ENCODE assay signal across 14 cellular contexts in the genomic region with DNA sequence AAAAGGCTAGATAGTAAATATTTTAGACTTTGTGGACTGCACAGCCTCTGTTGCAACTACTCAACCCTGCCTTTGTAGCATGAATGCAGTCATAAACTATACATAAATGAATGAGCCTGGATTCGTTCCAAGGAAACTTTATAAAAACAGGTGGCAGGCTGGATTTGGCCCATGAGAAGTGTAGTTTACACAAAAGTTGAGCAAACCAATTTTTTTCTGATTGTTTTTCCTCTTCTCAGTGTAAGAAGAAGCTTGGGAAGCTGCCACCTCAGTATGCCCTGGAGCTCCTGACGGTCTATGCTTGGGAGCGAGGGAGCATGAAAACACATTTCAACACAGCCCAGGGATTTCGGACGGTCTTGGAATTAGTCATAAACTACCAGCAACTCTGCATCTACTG. TPM values are rescaled to one million over a fixed set of nuclear protein-coding genes. Genes with fewer than 3 reads are reported as not detected.
A peak's percentile ranks its signal among the peaks of the same experiment; 100 is the strongest.
DNase-seq lines count a peak whose midpoint lies in the region; ATAC-seq, FAIRE-seq and TF ChIP-seq lines count a peak whose summit lies in the region.
"Had no signal": no experiment of that assay in that cellular context is flagged by ENCODE, and none has a peak within 500 bp of the region (broad histone marks: within the 10 kb centered on the region; RNA-seq: fewer than 3 reads in every experiment).

No MANE protein-coding gene starts in this region.

- no peak for TF ChIP-seq EP300 in HepG2 (IDR thresholded peaks at IDR 0.05; ENCODE audit: low read depth in 2 of 2, low read length in 2 of 2)
- no peak for TF ChIP-seq EP300 in HepG2 (CRISPR knock-in tag; IDR thresholded peaks at IDR 0.05; ENCODE audit: borderline replicate concordance)

- no peak for TF ChIP-seq POLR2A in HepG2 (IDR thresholded peaks at IDR 0.05; ENCODE audit: insufficient read depth in 1 of 2, low read depth in 2 of 2, low read length in 2 of 2)
- TF ChIP-seq POLR2A in vagina (IDR thresholded peaks at IDR 0.05): no peak

- H3K9ac ChIP-seq in liver (ENCODE audit: low read depth in 1 of 2, low read length in 2 of 2) (no peak overlapping the region), HepG2 (ENCODE audit: insufficient read depth, low read depth, low read length) (no peak overlapping the region), colonic mucosa (ENCODE audit: low read depth in 2 of 2, low read length in 2 of 2) (peak overlapping the region in 1 of 2 donors; percentile 30)

- no peak for TF ChIP-seq CTCF in liver (IDR thresholded peaks at IDR 0.05; ENCODE audit: low read depth, low read length, missing input control)
- no peak for TF ChIP-seq CTCF in HepG2 (CRISPR knock-in tag; IDR thresholded peaks at IDR 0.05)
- no peak for TF ChIP-seq CTCF in colonic mucosa (IDR thresholded peaks at IDR 0.05)
- no peak for TF ChIP-seq CTCF in vagina (IDR thresholded peaks at IDR 0.05)

- H4K20me1 ChIP-seq in HepG2 (ENCODE audit: insufficient read depth, low read length): no peaks in the 10 kb centered on the region

- in situ Hi-C loops in HepG2 (cut with HindIII; ENCODE audit: extremely low pct_ligation_motif_present, low pct_unique_long_range_greater_than_20kb) (no loop called here), HAP-1 (cut with MboI; ENCODE audit: low sequenced_read_pairs) (no loop called here)

- H2AFZ ChIP-seq in HepG2 (ENCODE audit: low read length): no peak overlapping the region

- H3K36me3 ChIP-seq in liver (ENCODE audit: control insufficient read depth in 4 of 4, insufficient read depth in 3 of 4, low read depth in 1 of 4, low read length in 3 of 4) (peaks cover 14 to 54% (median 46%) of the 10 kb centered on the region in 4 donors), HepG2 (replicated peaks in 1 of 2; ENCODE audit: control insufficient read depth in 1 of 2, insufficient read depth in 2 of 2, low read length in 2 of 2) (no peaks in the 10 kb centered on the region), colonic mucosa (peaks cover 12% of the 10 kb centered on the region), vagina (peaks cover 0 to 47% of the 10 kb centered on the region in 2 donors), HAP-1 (replicated peaks) (no peaks in the 10 kb centered on the region)

- CTCF ChIA-PET in HepG2 (lab: Yijun Ruan, JAX; ENCODE audit: low intra/inter-chr PET ratio, low total read pairs): no interaction called here

- H3K79me2 ChIP-seq in HepG2 (ENCODE audit: insufficient read depth, low read length): no peaks in the 10 kb centered on the region

- no peak overlapping the region for H3K4me3 ChIP-seq in liver (ENCODE audit: low read depth in 1 of 3, low read length in 3 of 3)
- no peak overlapping the region for H3K4me3 ChIP-seq in HepG2 (replicated peaks in 1 of 3; ENCODE audit: insufficient read depth in 1 of 3, low read depth in 2 of 3, low read length in 3 of 3)
- H3K4me3 ChIP-seq in colonic mucosa: no peak overlapping the region
- no peak overlapping the region for H3K4me3 ChIP-seq in vagina
- H3K4me3 ChIP-seq in HAP-1: no peak overlapping the region

- 33% methylated on average over 5 of the region's 5 CpGs for WGBS in liver
- 92% methylated on average over 5 of the region's 5 CpGs for WGBS in HepG2 (ENCODE audit: low lambda C conversion rate)

- H3K4me2 ChIP-seq in HepG2 (ENCODE audit: low read depth, low read length): no peak overlapping the region

- DNase-seq in HepG2 (ENCODE audit: low spot score): no peak
- peak; percentile 60 for DNase-seq in colonic mucosa
- DNase-seq in left colon: peak in 1 of 2 donors; percentile 30
- peak in 1 of 2 donors; percentile 58 for DNase-seq in vagina (ENCODE audit: extremely low spot score in 2 of 2)
- DNase-seq in HAP-1 (ENCODE audit: low spot score in 2 of 2): no peak
- DNase-seq in NCI-H510A (lab: John Stamatoyannopoulos, UW): no peak
- DNase-seq: activated CD4-positive, CD25-positive, alpha-beta regulatory T cell treated with anti-CD3 and anti-CD28 coated beads, Interleukin-2, amount 50 U/mL, for 72 hours; activated CD8-positive, alpha-beta memory T cell treated with anti-CD3 and anti-CD28 coated beads, Interleukin-2, amount 50 U/mL, for 4 hours; activated naive CD4-positive, alpha-beta T cell treated with anti-CD3 and anti-CD28 coated beads, Interleukin-2, amount 50 U/mL, for 16 hours; Calu3; HCEC 1CT; OCI-M1 had no signal

- no TSS peak for BruUV-seq in HepG2 (replicated peaks; lab: Mats Ljungman, UMichigan)

- peak overlapping the region; percentile 51 to 80 for H3K27ac ChIP-seq in liver (ENCODE audit: low read depth in 1 of 2, low read length in 2 of 2)
- no peak overlapping the region for H3K27ac ChIP-seq in HepG2 (ENCODE audit: extremely low read length, insufficient read depth, low read length)
- peak overlapping the region; percentile 26 for H3K27ac ChIP-seq in colonic mucosa
- peak overlapping the region; percentile 49 for H3K27ac ChIP-seq in vagina

- no peak for FAIRE-seq in HepG2 (lab: Jason Lieb, UNC)

- POLR2A ChIA-PET in HepG2 (lab: Yijun Ruan, JAX): no interaction called here

- ATAC-seq in HepG2 (no peak), left colon (peak; percentile 91), GM18517 (IDR thresholded peaks at IDR 0.05; ENCODE audit: unreplicated experiment) (no peak)

- H3K27me3 ChIP-seq in liver (ENCODE audit: control insufficient read depth in 4 of 4, insufficient read depth in 4 of 4, low read length in 3 of 4) (no peaks in the 10 kb centered on the region), HepG2 (ENCODE audit: control insufficient read depth in 1 of 2, insufficient read depth in 2 of 2, low read length in 2 of 2) (no peaks in the 10 kb centered on the region), colonic mucosa (no peaks in the 10 kb centered on the region), vagina (no peaks in the 10 kb centered on the region), HAP-1 (ENCODE audit: low read depth) (0 out of 2 replicates have a peak, but pooled peaks cover 3% of the 10 kb centered on the region)

- TF ChIP-seq RAD21 in liver (IDR thresholded peaks at IDR 0.05) (peak in 1 of 2 donors; percentile 3), HepG2 (CRISPR knock-in tag; IDR thresholded peaks at IDR 0.05) (no peak)

- peaks cover 3 to 8% (median 3%) of the 10 kb centered on the region in 4 donors for H3K4me1 ChIP-seq in liver (ENCODE audit: control insufficient read depth in 4 of 4, insufficient read depth in 4 of 4, low read length in 3 of 4)
- no peaks in the 10 kb centered on the region for H3K4me1 ChIP-seq in HepG2 (ENCODE audit: insufficient read depth, low read length)
- no peaks in the 10 kb centered on the region for H3K4me1 ChIP-seq in colonic mucosa
- no peaks in the 10 kb centered on the region for H3K4me1 ChIP-seq in vagina
- no peaks in the 10 kb centered on the region for H3K4me1 ChIP-seq in HAP-1

- intact Hi-C loops in HepG2 (cut with micrococcal nuclease; ENCODE audit: unreplicated experiment): no loop called here
- intact Hi-C loops in colonic mucosa (cut with DNase I): no loop called here
- intact Hi-C loops in left colon (cut with DNase I, micrococcal nuclease): no loop called here
- intact Hi-C loops in vagina (cut with DNase I): no loop called here

- H3K9me3 ChIP-seq in liver (ENCODE audit: control insufficient read depth in 4 of 4, low read length in 3 of 4) (peaks cover 0 to 2% (median 0%) of the 10 kb centered on the region in 4 donors), HepG2 (ENCODE audit: low read length) (peaks cover 9% of the 10 kb centered on the region), colonic mucosa (no peaks in the 10 kb centered on the region), vagina (peaks cover 8% of the 10 kb centered on the region), HAP-1 (no peaks in the 10 kb centered on the region)

RNA-seq across cellular contexts. Expression of gene OAS1, which starts 9.5 kb away (rescaled TPM):
- total RNA-seq in liver (10 to 100 TPM; 20.5 to 22.0 TPM), HepG2 (2016; rRNA removed; fragmentation: Illumina TruSeq; extraction: Trizol) (6.5 and 7.5 TPM in 2 replicates), colonic mucosa (100 to 1,000 TPM in 1 of 2 donors, 10 to 100 TPM in 1; 98.2 to 110 TPM), left colon (100 to 1,000 TPM in 1 of 2 donors, 10 to 100 TPM in 1; 97.4 to 104 TPM), vagina (30.9 TPM)
- polyA plus RNA-seq in liver (10 to 100 TPM; 24.9 to 26.0 TPM), HepG2 (2011; rRNA removed) (10.6 and 17.5 TPM in 2 replicates)
- 1.1 and 1.7 TPM in 2 replicates for total RNA-seq in HepG2 (2016; cell fraction: cytosol; rRNA removed; fragmentation: Illumina TruSeq; extraction: Trizol; ENCODE audit: low read depth)
- total RNA-seq in HepG2 (2016; cell fraction: insoluble cytoplasmic fraction; rRNA removed; fragmentation: Illumina TruSeq; extraction: Trizol): 6.6 and 7.4 TPM in 2 replicates
- total RNA-seq in HepG2 (2016; cell fraction: membrane; rRNA removed; fragmentation: Illumina TruSeq; extraction: Trizol): 2.5 and 2.8 TPM in 2 replicates
- 3.5 and 4.5 TPM in 2 replicates for total RNA-seq in HepG2 (2016; cell fraction: nucleus; rRNA removed; fragmentation: Illumina TruSeq; extraction: Trizol)
- polyA plus RNA-seq in HepG2 (2011; cell fraction: cytosol; rRNA removed): 12.2 and 13.8 TPM in 2 replicates
- 8.3 and 11.0 TPM in 2 replicates for polyA plus RNA-seq in HepG2 (2011; cell fraction: nucleus; rRNA removed)
- polyA plus RNA-seq in HepG2 (2012): 7.5 and 8.1 TPM in 2 replicates
- 1.2 and 1.9 TPM in 2 replicates for polyA plus RNA-seq in HepG2 (2016; cell fraction: cytosol; fragmentation: Illumina TruSeq; extraction: Trizol; ENCODE audit: low read depth)
- 8.9 and 10.5 TPM in 2 replicates for polyA plus RNA-seq in HepG2 (2016; cell fraction: insoluble cytoplasmic fraction; fragmentation: Illumina TruSeq; extraction: Trizol; ENCODE audit: low read depth)
- 1.7 and 2.1 TPM in 2 replicates for polyA plus RNA-seq in HepG2 (2016; cell fraction: membrane; fragmentation: Illumina TruSeq; extraction: Trizol; ENCODE audit: low read depth)
- polyA plus RNA-seq in HepG2 (2016; cell fraction: nucleus; fragmentation: Illumina TruSeq; extraction: Trizol; ENCODE audit: insufficient read depth, low read depth): 5.1 and 5.6 TPM in 2 replicates
- 18.8 and 54.6 TPM in 2 replicates for polyA minus RNA-seq in HepG2 (2011; rRNA and poly(A)+ RNA removed; ENCODE audit: low replicate concordance)
- polyA minus RNA-seq in HepG2 (2011; cell fraction: cytosol; rRNA and poly(A)+ RNA removed): 4.9 and 5.5 TPM in 2 replicates
- polyA minus RNA-seq in HepG2 (2011; cell fraction: nucleus; rRNA and poly(A)+ RNA removed): 6.3 and 12.1 TPM in 2 replicates

RNA-seq across cellular contexts. Expression of gene OAS3, which starts 22.0 kb away (rescaled TPM):
- total RNA-seq in liver (1 to 10 TPM; 4.5 to 9.5 TPM), HepG2 (2016; rRNA removed; fragmentation: Illumina TruSeq; extraction: Trizol) (10.5 and 16.7 TPM in 2 replicates), colonic mucosa (10 to 100 TPM; 15.2 to 39.1 TPM), left colon (10 to 100 TPM; 12.9 to 27.2 TPM), vagina (20.1 TPM)
- polyA plus RNA-seq in liver (1 to 10 TPM; 3.8 to 6.3 TPM), HepG2 (2011; rRNA removed) (4.8 and 6.7 TPM in 2 replicates)
- 0.79 and 0.81 TPM in 2 replicates for total RNA-seq in HepG2 (2016; cell fraction: cytosol; rRNA removed; fragmentation: Illumina TruSeq; extraction: Trizol; ENCODE audit: low read depth)
- total RNA-seq in HepG2 (2016; cell fraction: insoluble cytoplasmic fraction; rRNA removed; fragmentation: Illumina TruSeq; extraction: Trizol): 11.3 and 14.6 TPM in 2 replicates
- 3.8 and 3.9 TPM in 2 replicates for total RNA-seq in HepG2 (2016; cell fraction: membrane; rRNA removed; fragmentation: Illumina TruSeq; extraction: Trizol)
- 8.6 and 11.6 TPM in 2 replicates for total RNA-seq in HepG2 (2016; cell fraction: nucleus; rRNA removed; fragmentation: Illumina TruSeq; extraction: Trizol)
- polyA plus RNA-seq in HepG2 (2011; cell fraction: cytosol; rRNA removed): 3.6 TPM in 2 replicates
- polyA plus RNA-seq in HepG2 (2011; cell fraction: nucleus; rRNA removed): 16.1 and 17.1 TPM in 2 replicates
- 4.8 and 5.6 TPM in 2 replicates for polyA plus RNA-seq in HepG2 (2012)
- polyA plus RNA-seq in HepG2 (2016; cell fraction: cytosol; fragmentation: Illumina TruSeq; extraction: Trizol; ENCODE audit: low read depth): 0.70 and 0.71 TPM in 2 replicates
- polyA plus RNA-seq in HepG2 (2016; cell fraction: insoluble cytoplasmic fraction; fragmentation: Illumina TruSeq; extraction: Trizol; ENCODE audit: low read depth): 12.8 and 14.3 TPM in 2 replicates
- polyA plus RNA-seq in HepG2 (2016; cell fraction: membrane; fragmentation: Illumina TruSeq; extraction: Trizol; ENCODE audit: low read depth): 2.1 and 2.2 TPM in 2 replicates
- polyA plus RNA-seq in HepG2 (2016; cell fraction: nucleus; fragmentation: Illumina TruSeq; extraction: Trizol; ENCODE audit: insufficient read depth, low read depth): 10.5 and 12.9 TPM in 2 replicates
- 35.2 and 111 TPM in 2 replicates for polyA minus RNA-seq in HepG2 (2011; rRNA and poly(A)+ RNA removed; ENCODE audit: low replicate concordance)
- 6.7 and 6.8 TPM in 2 replicates for polyA minus RNA-seq in HepG2 (2011; cell fraction: cytosol; rRNA and poly(A)+ RNA removed)
- 12.4 and 16.2 TPM in 2 replicates for polyA minus RNA-seq in HepG2 (2011; cell fraction: nucleus; rRNA and poly(A)+ RNA removed)
